Comparison of ENCODE assay signal across 25 cellular contexts in genomic region chr11:79543101-79543500, GRCh38.
"Had no signal": no experiment of that assay in that cellular context is flagged by ENCODE, and none has a peak within 500 bp of the region (broad histone marks: within the 10 kb centered on the region; RNA-seq: fewer than 3 reads in every experiment).

No MANE protein-coding gene starts in this region.

- H3K36me3 ChIP-seq: esophagus squamous epithelium, gastrocnemius medialis, heart right ventricle, left lung, lower lobe of right lung had no signal

- H3K9me3 ChIP-seq: esophagus squamous epithelium, gastrocnemius medialis, heart right ventricle, left lung, lower lobe of right lung, mucosa of descending colon had no signal

- H3K27ac Mint-ChIP-seq: mesothelial cell of epicardium; naive B cell; naive thymus-derived CD8-positive, alpha-beta T cell had no signal

- H3K9me3 Mint-ChIP-seq: mesothelial cell of epicardium had no signal

- H3K27me3 ChIP-seq: esophagus squamous epithelium, heart right ventricle, left lung had no signal

- H3K36me3 Mint-ChIP-seq: mesothelial cell of epicardium; naive B cell; naive thymus-derived CD8-positive, alpha-beta T cell had no signal

- DNase-seq: dermis blood vessel endothelial cell; dorsolateral prefrontal cortex; effector CD4-positive, alpha-beta T cell; effector memory CD4-positive, alpha-beta T cell; erythroblast; esophagus squamous epithelium; foreskin fibroblast; foreskin melanocyte; gastrocnemius medialis; glutamatergic neuron; head of caudate nucleus; heart right ventricle; hippocampal formation; left cardiac atrium; left lung; left ventricle myocardium superior; lower lobe of right lung; mesenchymal stem cell; mucosa of descending colon; naive B cell; naive thymus-derived CD8-positive, alpha-beta T cell had no signal

- H3K4me3 ChIP-seq: coronary artery, dorsolateral prefrontal cortex, esophagus squamous epithelium, gastrocnemius medialis, heart right ventricle, left lung, lower lobe of right lung, mucosa of descending colon had no signal

- H3K4me1 Mint-ChIP-seq: naive B cell; naive thymus-derived CD8-positive, alpha-beta T cell had no signal

- H3K27ac ChIP-seq: coronary artery, dorsolateral prefrontal cortex, epithelial cell of prostate, esophagus squamous epithelium, gastrocnemius medialis, heart right ventricle, left lung, lower lobe of right lung had no signal

- ATAC-seq: esophagus mucosa; gastrocnemius medialis; heart right ventricle; left cardiac atrium; left lung; left ventricle myocardium superior; lower lobe of right lung; mucosa of descending colon; naive thymus-derived CD8-positive, alpha-beta T cell had no signal

- H3K4me1 ChIP-seq: gastrocnemius medialis, left lung, lower lobe of right lung had no signal

- H3K4me3 Mint-ChIP-seq: mesothelial cell of epicardium; naive B cell; naive thymus-derived CD8-positive, alpha-beta T cell had no signal
